In the genomic region with DNA sequence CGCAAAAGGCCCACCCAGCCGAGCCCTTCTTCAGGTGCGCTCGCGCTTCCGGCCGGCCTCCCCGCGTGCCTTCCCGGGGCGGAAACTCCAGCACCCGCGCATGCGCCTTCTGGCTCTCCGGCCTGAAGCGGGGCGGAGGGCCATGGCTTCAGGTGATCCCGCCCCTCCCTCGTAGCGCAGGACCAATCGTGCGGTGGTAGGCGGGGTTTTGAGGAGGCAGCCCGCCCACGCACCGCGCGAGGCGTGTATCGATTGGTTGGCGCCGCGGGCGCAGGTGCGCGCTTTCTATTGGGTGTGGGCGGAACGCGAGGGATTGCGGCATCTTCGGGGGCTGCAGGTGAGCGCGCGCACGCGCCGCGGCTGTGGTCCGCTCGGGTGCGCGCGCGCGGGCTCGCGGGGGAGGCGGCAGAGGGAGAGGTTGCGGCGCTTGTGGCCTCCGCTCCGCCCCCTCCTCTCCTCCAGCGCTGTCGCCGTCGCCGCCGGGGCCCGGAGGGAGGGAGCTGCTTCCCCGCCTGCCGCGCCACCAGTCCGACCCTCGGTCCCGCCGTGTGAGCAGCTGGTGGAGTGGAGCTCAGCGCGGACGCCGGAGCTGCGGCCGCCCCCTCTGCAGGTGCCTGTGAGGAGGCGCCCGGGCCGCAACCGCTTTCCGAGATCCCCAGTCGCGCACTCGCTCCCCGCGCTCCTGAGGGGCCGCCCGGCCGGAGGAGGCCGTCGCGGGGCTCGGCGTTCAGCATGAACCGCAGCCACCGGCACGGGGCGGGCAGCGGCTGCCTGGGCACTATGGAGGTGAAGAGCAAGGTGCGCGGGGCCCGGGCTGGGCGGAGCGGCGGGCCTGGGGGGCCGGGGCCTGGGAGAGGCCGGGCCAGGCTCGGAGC, we compare ENCODE assay signal across 8 cellular contexts. TPM values are rescaled to one million over a fixed set of nuclear protein-coding genes. Genes with fewer than 3 reads are reported as not detected.
DNase-seq lines count a peak whose midpoint lies in the region; ATAC-seq, FAIRE-seq and TF ChIP-seq lines count a peak whose summit lies in the region.

PARD6B (plus strand) TSS at position 526 of the 875 bp plus-strand sequence; CDS start at position 733, 207 bp downstream.

- TF ChIP-seq CTCF in AG09309 (IDR thresholded peaks at IDR 0.05; ENCODE audit: control insufficient read depth, insufficient read depth, low read depth, low read length, missing control alignments) (no peak), WI38 (IDR thresholded peaks at IDR 0.05; ENCODE audit: low read depth, low read length) (no peak), bronchial epithelial cell (IDR thresholded peaks at IDR 0.05; ENCODE audit: insufficient read depth, low read length, severe bottlenecking) (peak; percentile 3)

- H3K4me1 ChIP-seq in small intestine (ENCODE audit: control insufficient read depth in 2 of 2, insufficient read depth in 1 of 2, low read depth in 1 of 2, low read length in 1 of 2): peaks cover 0 to 2% of the 10 kb centered on the region in 2 donors

- FAIRE-seq in bronchial epithelial cell (lab: Jason Lieb, UNC): no peak
- no peak for FAIRE-seq in small intestine (lab: Jason Lieb, UNC)

- no peaks in the 10 kb centered on the region for H3K36me3 ChIP-seq in bronchial epithelial cell (ENCODE audit: control insufficient read depth, insufficient read depth, low read length)
- H3K36me3 ChIP-seq in small intestine (ENCODE audit: control insufficient read depth in 2 of 2, insufficient read depth in 2 of 2, low read length in 2 of 2): peaks cover 0 to 3% of the 10 kb centered on the region in 2 donors

- no peaks in the 10 kb centered on the region for H3K9me3 ChIP-seq in small intestine (ENCODE audit: control insufficient read depth, low read depth)

- ATAC-seq in GM19023 (IDR thresholded peaks at IDR 0.05; ENCODE audit: unreplicated experiment) (peak; percentile 91), HG03175 (IDR thresholded peaks at IDR 0.05; ENCODE audit: unreplicated experiment) (peak; percentile 90)

- peak within 1 kb of the TSS; percentile 90 to 96 for H3K27ac ChIP-seq in small intestine (ENCODE audit: low read depth in 1 of 2, low read length in 1 of 2)

- no peak for DNase-seq in AG09309 (ENCODE audit: low read depth)
- peak; percentile 100 for DNase-seq in NCI-H2227 (lab: John Stamatoyannopoulos, UW; ENCODE audit: unreplicated experiment)
- peak; percentile 96 for DNase-seq in bronchial epithelial cell (ENCODE audit: low read depth)
- peak; percentile 98 for DNase-seq in iPS-NIHi7 (ENCODE audit: extremely low spot score)
- peak; percentile 100 for DNase-seq in small intestine

- H3K4me3 ChIP-seq in AG09309 (ENCODE audit: control insufficient read depth, low read depth, low read length) (peak within 1 kb of the TSS; percentile 68), WI38 (ENCODE audit: low read depth, low read length) (peak within 1 kb of the TSS; percentile 77), bronchial epithelial cell (ENCODE audit: low read depth, low read length) (peak within 1 kb of the TSS; percentile 78), small intestine (ENCODE audit: low read depth in 1 of 2, low read length in 2 of 2) (peak within 1 kb of the TSS; percentile 84 to 90)

- no peaks in the 10 kb centered on the region for H3K27me3 ChIP-seq in bronchial epithelial cell (ENCODE audit: control insufficient read depth, insufficient read depth, low read length)
- H3K27me3 ChIP-seq in small intestine (ENCODE audit: control insufficient read depth in 2 of 2, insufficient read depth in 2 of 2, low read length in 2 of 2): no peaks in the 10 kb centered on the region

- WGBS in small intestine, 3 donors: 0 to 1% (median 0%) methylated on average over 63 to 114 of the region's 114 CpGs

RNA-seq across cellular contexts. Expression of gene PARD6B, which starts in this region (rescaled TPM):
- total RNA-seq in bronchial epithelial cell: 8.2 and 12.4 TPM in 2 replicates
- polyA plus RNA-seq in small intestine: 1 to 10 TPM; 2.4 to 9.2 (median 8.9) TPM
